ENCODE assay signal across 18 cellular contexts in genomic region chr17:32916134-32916533, GRCh38. TPM values are rescaled to one million over a fixed set of nuclear protein-coding genes. Genes with fewer than 3 reads are reported as not detected.
DNase-seq lines count a peak whose midpoint lies in the region; ATAC-seq and TF ChIP-seq lines count a peak whose summit lies in the region.
"Had no signal": no experiment of that assay in that cellular context is flagged by ENCODE, and none has a peak within 500 bp of the region (broad histone marks: within the 10 kb centered on the region; RNA-seq: fewer than 3 reads in every experiment).

No MANE protein-coding gene starts in this region.

- H3K4me3 Mint-ChIP-seq in activated CD4-positive, alpha-beta T cell treated with anti-CD3 and anti-CD28 coated beads, Interleukin-2, amount 10 ng/mL, durations not matched to agents 24 days and 14 days: no peak overlapping the region
- peak overlapping the region; percentile 38 for H3K4me3 Mint-ChIP-seq in activated naive CD8-positive, alpha-beta T cell treated with anti-CD3 and anti-CD28 coated beads, Interleukin-2, amount 10 ng/mL, durations not matched to agents 7 days and 5 days
- no peak overlapping the region for H3K4me3 Mint-ChIP-seq in activated naive CD8-positive, alpha-beta T cell treated with anti-CD3 and anti-CD28 coated beads, Interleukin-2, amount 50 U/mL, for 24 hours
- no peak overlapping the region for H3K4me3 Mint-ChIP-seq in nephron progenitor cell
- H3K4me3 Mint-ChIP-seq: B cell; CD4-positive, alpha-beta memory T cell had no signal

- no peak for ATAC-seq in activated naive CD8-positive, alpha-beta T cell treated with anti-CD3 and anti-CD28 coated beads, Interleukin-2, amount 10 ng/mL, durations not matched to agents 7 days and 5 days (ENCODE audit: low read depth)
- ATAC-seq in activated naive CD8-positive, alpha-beta T cell treated with anti-CD3 and anti-CD28 coated beads, Interleukin-2, amount 50 U/mL, for 24 hours: no peak
- ATAC-seq in GM18511 (IDR thresholded peaks at IDR 0.05; ENCODE audit: unreplicated experiment): no peak

- no peaks in the 10 kb centered on the region for H3K9me3 Mint-ChIP-seq in activated CD4-positive, alpha-beta T cell treated with anti-CD3 and anti-CD28 coated beads, Interleukin-2, amount 10 ng/mL, durations not matched to agents 24 days and 14 days
- H3K9me3 Mint-ChIP-seq in activated naive CD8-positive, alpha-beta T cell treated with anti-CD3 and anti-CD28 coated beads, Interleukin-2, amount 10 ng/mL, durations not matched to agents 7 days and 5 days: no peaks in the 10 kb centered on the region
- no peaks in the 10 kb centered on the region for H3K9me3 Mint-ChIP-seq in activated naive CD8-positive, alpha-beta T cell treated with anti-CD3 and anti-CD28 coated beads, Interleukin-2, amount 50 U/mL, for 24 hours
- H3K9me3 Mint-ChIP-seq in nephron progenitor cell: peaks cover 10% of the 10 kb centered on the region

- POLR2A ChIA-PET in activated naive CD8-positive, alpha-beta T cell treated with anti-CD3 and anti-CD28 coated beads, Interleukin-2, amount 10 ng/mL, durations not matched to agents 7 days and 5 days (lab: Charles Lee): interaction anchor here (0.8 kb wide), 1 partner anchor 39 kb away, joined by 4 read pairs; the partner anchor contains the start of gene MYO1D

- H3K36me3 Mint-ChIP-seq in activated CD4-positive, alpha-beta T cell treated with anti-CD3 and anti-CD28 coated beads, Interleukin-2, amount 10 ng/mL, durations not matched to agents 24 days and 14 days (ENCODE audit: low read depth): no peaks in the 10 kb centered on the region
- H3K36me3 Mint-ChIP-seq in activated naive CD8-positive, alpha-beta T cell treated with anti-CD3 and anti-CD28 coated beads, Interleukin-2, amount 10 ng/mL, durations not matched to agents 7 days and 5 days: no peaks in the 10 kb centered on the region
- H3K36me3 Mint-ChIP-seq in activated naive CD8-positive, alpha-beta T cell treated with anti-CD3 and anti-CD28 coated beads, Interleukin-2, amount 50 U/mL, for 24 hours (ENCODE audit: low read depth): no peaks in the 10 kb centered on the region
- H3K36me3 Mint-ChIP-seq in nephron progenitor cell (ENCODE audit: low read depth): peaks cover 3% of the 10 kb centered on the region
- H3K36me3 Mint-ChIP-seq: CD4-positive, alpha-beta memory T cell had no signal

- H3K27me3 ChIP-seq in right atrium auricular region: no peaks in the 10 kb centered on the region

- peaks cover 37% of the 10 kb centered on the region for H3K4me1 Mint-ChIP-seq in activated CD4-positive, alpha-beta T cell treated with anti-CD3 and anti-CD28 coated beads, Interleukin-2, amount 10 ng/mL, durations not matched to agents 24 days and 14 days
- H3K4me1 Mint-ChIP-seq in activated naive CD8-positive, alpha-beta T cell treated with anti-CD3 and anti-CD28 coated beads, Interleukin-2, amount 10 ng/mL, durations not matched to agents 7 days and 5 days: peaks cover 24% of the 10 kb centered on the region
- peaks cover 16% of the 10 kb centered on the region for H3K4me1 Mint-ChIP-seq in activated naive CD8-positive, alpha-beta T cell treated with anti-CD3 and anti-CD28 coated beads, Interleukin-2, amount 50 U/mL, for 24 hours
- H3K4me1 Mint-ChIP-seq in nephron progenitor cell: peaks cover 24% of the 10 kb centered on the region
- H3K4me1 Mint-ChIP-seq: B cell; CD4-positive, alpha-beta memory T cell had no signal

- no peaks in the 10 kb centered on the region for H3K4me1 ChIP-seq in right atrium auricular region

- H3K4me3 ChIP-seq in right atrium auricular region: no peak overlapping the region
- H3K4me3 ChIP-seq: GM12878, GM23248 had no signal

- H3K27ac Mint-ChIP-seq in activated CD4-positive, alpha-beta T cell treated with anti-CD3 and anti-CD28 coated beads, Interleukin-2, amount 10 ng/mL, durations not matched to agents 24 days and 14 days: no peak overlapping the region
- no peak overlapping the region for H3K27ac Mint-ChIP-seq in activated naive CD8-positive, alpha-beta T cell treated with anti-CD3 and anti-CD28 coated beads, Interleukin-2, amount 10 ng/mL, durations not matched to agents 7 days and 5 days
- H3K27ac Mint-ChIP-seq in activated naive CD8-positive, alpha-beta T cell treated with anti-CD3 and anti-CD28 coated beads, Interleukin-2, amount 50 U/mL, for 24 hours: no peak overlapping the region
- H3K27ac Mint-ChIP-seq in nephron progenitor cell: peak overlapping the region; percentile 50
- H3K27ac Mint-ChIP-seq: B cell; CD4-positive, alpha-beta memory T cell had no signal

- TF ChIP-seq CTCF in nephron progenitor cell (IDR thresholded peaks at IDR 0.05): no peak
- no peak for TF ChIP-seq CTCF in right atrium auricular region (IDR thresholded peaks at IDR 0.05)

- H3K27ac ChIP-seq in right atrium auricular region: no peak overlapping the region
- H3K27ac ChIP-seq: GM23248, HL-60 had no signal

- H3K9me3 ChIP-seq in right atrium auricular region: no peaks in the 10 kb centered on the region

- no peaks in the 10 kb centered on the region for H3K36me3 ChIP-seq in right atrium auricular region

- intact Hi-C loops in activated CD4-positive, alpha-beta T cell treated with anti-CD3 and anti-CD28 coated beads, Interleukin-2, amount 10 ng/mL, durations not matched to agents 24 days and 14 days (cut with micrococcal nuclease): no loop called here

- H3K27me3 Mint-ChIP-seq in activated CD4-positive, alpha-beta T cell treated with anti-CD3 and anti-CD28 coated beads, Interleukin-2, amount 10 ng/mL, durations not matched to agents 24 days and 14 days: peaks cover 12% of the 10 kb centered on the region
- H3K27me3 Mint-ChIP-seq in activated naive CD8-positive, alpha-beta T cell treated with anti-CD3 and anti-CD28 coated beads, Interleukin-2, amount 10 ng/mL, durations not matched to agents 7 days and 5 days: peaks cover 39% of the 10 kb centered on the region
- H3K27me3 Mint-ChIP-seq in activated naive CD8-positive, alpha-beta T cell treated with anti-CD3 and anti-CD28 coated beads, Interleukin-2, amount 50 U/mL, for 24 hours: peaks cover 3% of the 10 kb centered on the region
- H3K27me3 Mint-ChIP-seq in nephron progenitor cell (ENCODE audit: low read depth, poor library complexity): peaks cover 7% of the 10 kb centered on the region
- H3K27me3 Mint-ChIP-seq: CD4-positive, alpha-beta memory T cell had no signal

- peak; percentile 53 for DNase-seq in activated CD4-positive, alpha-beta T cell treated with anti-CD3 and anti-CD28 coated beads, Interleukin-2, amount 10 ng/mL, durations not matched to agents 24 days and 14 days
- DNase-seq in activated CD4-positive, alpha-beta T cell treated with anti-CD3 and anti-CD28 coated beads, Interleukin-2, amount 50 U/mL, for 1 hour: no peak
- DNase-seq in activated naive CD8-positive, alpha-beta T cell treated with anti-CD3 and anti-CD28 coated beads, Interleukin-2, amount 10 ng/mL, durations not matched to agents 7 days and 5 days: no peak
- DNase-seq in activated naive CD8-positive, alpha-beta T cell treated with anti-CD3 and anti-CD28 coated beads, Interleukin-2, amount 50 U/mL, for 24 hours: no peak
- DNase-seq in ecto neural progenitor cell (ENCODE audit: low spot score) (peak; percentile 19), nephron progenitor cell (no peak), right atrium auricular region (ENCODE audit: low spot score) (no peak)
- DNase-seq: ACHN; C1 segment of cervical spinal cord; CD4-positive, alpha-beta memory T cell; DMS79; GM23248; H7 had no signal

RNA-seq across cellular contexts. Expression of gene TMEM98, which starts 11.8 kb away (rescaled TPM):
- total RNA-seq in activated CD4-positive, alpha-beta T cell treated with anti-CD3 and anti-CD28 coated beads, Interleukin-2, amount 10 ng/mL, durations not matched to agents 24 days and 14 days: 0.43 and 0.82 TPM in 2 replicates
- not detected for total RNA-seq in activated naive CD8-positive, alpha-beta T cell treated with anti-CD3 and anti-CD28 coated beads, Interleukin-2, amount 10 ng/mL, durations not matched to agents 7 days and 5 days
- total RNA-seq in right atrium auricular region: 100 to 1,000 TPM in 1 of 2 donors, 10 to 100 TPM in 1; 43.0 to 117 TPM
- total RNA-seq: A172; B cell; CD4-positive, alpha-beta memory T cell had no signal

RNA-seq across cellular contexts. Expression of gene MYO1D, which starts 39.2 kb away (rescaled TPM):
- total RNA-seq in activated CD4-positive, alpha-beta T cell treated with anti-CD3 and anti-CD28 coated beads, Interleukin-2, amount 10 ng/mL, durations not matched to agents 24 days and 14 days: 12.4 and 12.9 TPM in 2 replicates
- total RNA-seq in activated naive CD8-positive, alpha-beta T cell treated with anti-CD3 and anti-CD28 coated beads, Interleukin-2, amount 10 ng/mL, durations not matched to agents 7 days and 5 days: 1 to 10 TPM; 5.5 to 9.0 TPM
- total RNA-seq in right atrium auricular region: 10 to 100 TPM; 21.9 to 25.1 TPM

Comparison
In these comparisons a context has a peak if more than half of its experiments do, and no peak if none do; other contexts are left out.
1. DNase-seq: peak in activated CD4-positive, alpha-beta T cell treated with anti-CD3 and anti-CD28 coated beads, Interleukin-2, amount 10 ng/mL, durations not matched to agents 24 days and 14 days (single experiment) and ecto neural progenitor cell (single experiment); none in activated CD4-positive, alpha-beta T cell treated with anti-CD3 and anti-CD28 coated beads, Interleukin-2, amount 50 U/mL, for 1 hour (single experiment), activated naive CD8-positive, alpha-beta T cell treated with anti-CD3 and anti-CD28 coated beads, Interleukin-2, amount 10 ng/mL, durations not matched to agents 7 days and 5 days (single experiment), activated naive CD8-positive, alpha-beta T cell treated with anti-CD3 and anti-CD28 coated beads, Interleukin-2, amount 50 U/mL, for 24 hours (single experiment), nephron progenitor cell (single experiment) and right atrium auricular region (single experiment).
2. RNA of gene TMEM98, which starts 11.8 kb away (total RNA-seq): 43.0 to 117 TPM in right atrium auricular region; 0.43 to 0.82 TPM in activated CD4-positive, alpha-beta T cell treated with anti-CD3 and anti-CD28 coated beads, Interleukin-2, amount 10 ng/mL, durations not matched to agents 24 days and 14 days and not detected in activated naive CD8-positive, alpha-beta T cell treated with anti-CD3 and anti-CD28 coated beads, Interleukin-2, amount 10 ng/mL, durations not matched to agents 7 days and 5 days; every median in the first group is over 10 times any median in the second.